In genomic region chr3:55588120-55588765, GRCh38 we compare ENCODE assay signal across 26 cellular contexts.
DNase-seq lines count a peak whose midpoint lies in the region; ATAC-seq, FAIRE-seq and TF ChIP-seq lines count a peak whose summit lies in the region.
"Had no signal": no experiment of that assay in that cellular context is flagged by ENCODE, and none has a peak within 500 bp of the region (broad histone marks: within the 10 kb centered on the region; RNA-seq: fewer than 3 reads in every experiment).

No MANE protein-coding gene starts in this region.

- no peaks in the 10 kb centered on the region for H3K9me3 ChIP-seq in upper lobe of left lung
- H3K9me3 ChIP-seq: left ventricle myocardium inferior, neutrophil, SJSA1 had no signal

- H3K9me3 Mint-ChIP-seq in dendritic cell treated with granulocyte-macrophage colony-stimulating factor and Interleukin-4, amounts not matched to agents 40 ng/mL and 50 ng/mL, for 4 days, result no peaks in the 10 kb centered on the region
- H3K9me3 Mint-ChIP-seq: brain; CD4-positive, alpha-beta T cell; stimulated activated naive CD8-positive, alpha-beta T cell treated with anti-CD3 and anti-CD28 coated beads, Interleukin-15, Interleukin-2, amounts not matched to agents 100 ng/mL and 50 ng/mL, for 24 hours; T-helper 1 cell treated with Interleukin-12 subunit alpha and Interleukin-12 subunit beta and Interleukin-4 antibody, amounts not matched to agents 30 μg/mL and 1 μg/mL, for 36 hours had no signal

- FAIRE-seq in G401.6 (lab: Jason Lieb, UNC), result peak; percentile 96
- FAIRE-seq: A204.1, endothelial cell of umbilical vein, GM18507 had no signal

- peak; percentile 16 for DNase-seq in GM19240 (ENCODE audit: insufficient read length, low spot score)
- DNase-seq in upper lobe of left lung, result no peak
- no peak for DNase-seq in SKM-1 (lab: John Stamatoyannopoulos, UW; ENCODE audit: unreplicated experiment)
- DNase-seq in NOMO-1 treated with dmso at 0.1 percent for 144 hours (lab: John Stamatoyannopoulos, UW; ENCODE audit: unreplicated experiment), result no peak
- no peak for DNase-seq in stimulated activated CD4-positive, alpha-beta T cell treated with anti-CD3 and anti-CD28 coated beads, Interleukin-4, amount 100 ng/mL, for 4 hours
- DNase-seq: activated gamma-delta T cell treated with Interleukin-2 at 50 U/mL for 16 hours; CD4-positive, alpha-beta T cell; cerebellar nuclear complex; KG1; left ventricle myocardium inferior; mesendoderm; NCI-H2081 treated with DMSO at 0.1 percent for 48 hours; NCI-H226; RPMI8226 had no signal

- no peak overlapping the region for H3K27ac ChIP-seq in upper lobe of left lung
- H3K27ac ChIP-seq: left ventricle myocardium inferior, neutrophil, SJSA1 had no signal

- H3K36me3 Mint-ChIP-seq in dendritic cell treated with granulocyte-macrophage colony-stimulating factor and Interleukin-4, amounts not matched to agents 40 ng/mL and 50 ng/mL, for 4 days (ENCODE audit: low read depth), result no peaks in the 10 kb centered on the region
- H3K36me3 Mint-ChIP-seq: brain had no signal

- no peak for TF ChIP-seq EP300 in upper lobe of left lung (IDR thresholded peaks at IDR 0.05)

- H3K4me1 Mint-ChIP-seq in dendritic cell treated with granulocyte-macrophage colony-stimulating factor and Interleukin-4, amounts not matched to agents 40 ng/mL and 50 ng/mL, for 4 days (ENCODE audit: low read depth), result peaks cover 54% of the 10 kb centered on the region

- no peak for TF ChIP-seq POLR2A in upper lobe of left lung (IDR thresholded peaks at IDR 0.05)

- no peak for TF ChIP-seq CTCF in upper lobe of left lung (IDR thresholded peaks at IDR 0.05)

- peak overlapping the region; percentile 43 for H3K27ac Mint-ChIP-seq in dendritic cell treated with granulocyte-macrophage colony-stimulating factor and Interleukin-4, amounts not matched to agents 40 ng/mL and 50 ng/mL, for 4 days
- H3K27ac Mint-ChIP-seq: brain; CD4-positive, alpha-beta T cell; stimulated activated naive CD8-positive, alpha-beta T cell treated with anti-CD3 and anti-CD28 coated beads, Interleukin-15, Interleukin-2, amounts not matched to agents 100 ng/mL and 50 ng/mL, for 24 hours; T-helper 1 cell treated with Interleukin-12 subunit alpha and Interleukin-12 subunit beta and Interleukin-4 antibody, amounts not matched to agents 30 μg/mL and 1 μg/mL, for 36 hours had no signal

- WGBS in upper lobe of left lung, 2 donors, result 60 to 70% methylated on average over 10 of the region's 10 CpGs

- no peak overlapping the region for H3K4me3 ChIP-seq in upper lobe of left lung
- H3K4me3 ChIP-seq: left ventricle myocardium inferior, SJSA1 had no signal

- no peaks in the 10 kb centered on the region for H3K4me1 ChIP-seq in upper lobe of left lung
- H3K4me1 ChIP-seq: left ventricle myocardium inferior, SJSA1 had no signal

- ATAC-seq in HG02870 (IDR thresholded peaks at IDR 0.05; ENCODE audit: unreplicated experiment) (peak; percentile 43), upper lobe of left lung (ENCODE audit: low FRiP score in 2 of 2) (no peak)
- ATAC-seq: activated CD4-positive, CD25-positive, alpha-beta regulatory T cell treated with anti-CD3 and anti-CD28 coated beads, Interleukin-2, amount 50 U/mL, for 24 hours had no signal

- intact Hi-C loops in dendritic cell treated with granulocyte-macrophage colony-stimulating factor and Interleukin-4, amounts not matched to agents 40 ng/mL and 50 ng/mL, for 4 days (cut with micrococcal nuclease), result no loop called here

- no peaks in the 10 kb centered on the region for H3K27me3 ChIP-seq in upper lobe of left lung
- H3K27me3 ChIP-seq: neutrophil, SJSA1 had no signal

- no peaks in the 10 kb centered on the region for H3K36me3 ChIP-seq in upper lobe of left lung
- H3K36me3 ChIP-seq: left ventricle myocardium inferior, neutrophil, SJSA1 had no signal

- H3K4me3 Mint-ChIP-seq in dendritic cell treated with granulocyte-macrophage colony-stimulating factor and Interleukin-4, amounts not matched to agents 40 ng/mL and 50 ng/mL, for 4 days, result no peak overlapping the region
- H3K4me3 Mint-ChIP-seq: brain; CD4-positive, alpha-beta T cell; stimulated activated naive CD8-positive, alpha-beta T cell treated with anti-CD3 and anti-CD28 coated beads, Interleukin-15, Interleukin-2, amounts not matched to agents 100 ng/mL and 50 ng/mL, for 24 hours; T-helper 1 cell treated with Interleukin-12 subunit alpha and Interleukin-12 subunit beta and Interleukin-4 antibody, amounts not matched to agents 30 μg/mL and 1 μg/mL, for 36 hours had no signal

- H3K27me3 Mint-ChIP-seq in dendritic cell treated with granulocyte-macrophage colony-stimulating factor and Interleukin-4, amounts not matched to agents 40 ng/mL and 50 ng/mL, for 4 days, result peaks cover 1% of the 10 kb centered on the region
- H3K27me3 Mint-ChIP-seq: CD4-positive, alpha-beta T cell; stimulated activated naive CD8-positive, alpha-beta T cell treated with anti-CD3 and anti-CD28 coated beads, Interleukin-15, Interleukin-2, amounts not matched to agents 100 ng/mL and 50 ng/mL, for 24 hours had no signal
